19 cellular contexts compared by ENCODE assay signal in genomic region chr1:223642155-223642689, GRCh38. TPM values are rescaled to one million over a fixed set of nuclear protein-coding genes. Genes with fewer than 3 reads are reported as not detected.
DNase-seq lines count a peak whose midpoint lies in the region; ATAC-seq and TF ChIP-seq lines count a peak whose summit lies in the region.
"Had no signal": no experiment of that assay in that cellular context is flagged by ENCODE, and none has a peak within 500 bp of the region (broad histone marks: within the 10 kb centered on the region; RNA-seq: fewer than 3 reads in every experiment).

No MANE protein-coding gene starts in this region.

- WGBS in transverse colon (ENCODE audit: low coverage in 1 of 2), 2 donors, result 39 to 52% methylated on average over 4 to 9 of the region's 9 CpGs

- TF ChIP-seq CTCF in cardiac muscle cell (IDR thresholded peaks at IDR 0.05; ENCODE audit: low read depth, low read length) (no peak), right atrium auricular region (IDR thresholded peaks at IDR 0.05) (no peak), colonic mucosa (IDR thresholded peaks at IDR 0.05) (no peak), transverse colon (IDR thresholded peaks at IDR 0.05) (no peak)

- intact Hi-C loops in colonic mucosa (cut with DNase I), result no loop called here
- intact Hi-C loops in transverse colon (cut with DNase I; ENCODE audit: low total_unique reads), result no loop called here

- DNase-seq in cardiac muscle cell (ENCODE audit: low read depth in 1 of 2, low spot score in 1 of 2) (peak in 1 of 2 donors; percentile 74), right atrium auricular region (ENCODE audit: low spot score) (no peak), NCI-H2227 treated with DMSO at 0.1 percent for 48 hours (lab: John Stamatoyannopoulos, UW) (peak; percentile 68), colonic mucosa (peak; percentile 33), transverse colon (no peak), hepatic stellate cell (ENCODE audit: low spot score) (no peak)
- DNase-seq: 8988T, DMS 273 treated with DMSO at 0.1 percent for 48 hours, H9, IMR-90, NCI-H1694 treated with DMSO at 0.1 percent for 48 hours, NCI-H2171, NCI-H526, Right ventricle myocardium superior had no signal

- H3K4me3 ChIP-seq in cardiac muscle cell (no peak overlapping the region), right atrium auricular region (no peak overlapping the region), colonic mucosa (no peak overlapping the region), transverse colon (no peak overlapping the region)
- H3K4me3 ChIP-seq: BLaER1 treated with 17β-estradiol and CSF1 and Interleukin-3, amounts not matched to agents 10 nM and 100 nM had no signal

- H3K36me3 ChIP-seq in cardiac muscle cell (no peaks in the 10 kb centered on the region), right atrium auricular region (no peaks in the 10 kb centered on the region), colonic mucosa (no peaks in the 10 kb centered on the region), transverse colon (no peaks in the 10 kb centered on the region)
- H3K36me3 ChIP-seq: BLaER1 treated with 17β-estradiol and CSF1 and Interleukin-3, amounts not matched to agents 10 nM and 100 nM had no signal

- no peaks in the 10 kb centered on the region for H3K9me3 ChIP-seq in cardiac muscle cell (ENCODE audit: low read depth)
- H3K9me3 ChIP-seq in right atrium auricular region, result no peaks in the 10 kb centered on the region
- no peaks in the 10 kb centered on the region for H3K9me3 ChIP-seq in colonic mucosa
- H3K9me3 ChIP-seq in transverse colon, result no peaks in the 10 kb centered on the region

- TF ChIP-seq EP300 in transverse colon (IDR thresholded peaks at IDR 0.05; ENCODE audit: low read depth), result no peak

- in situ Hi-C loops in transverse colon (cut with MboI; ENCODE audit: low pct_ligation_motif_present in 1 of 4, low pct_unique_long_range_greater_than_20kb in 1 of 4, low sequenced_read_pairs in 3 of 4), result no loop called here

- no peak for ATAC-seq in HG03571 (IDR thresholded peaks at IDR 0.05; ENCODE audit: unreplicated experiment)
- no peak for ATAC-seq in GM18858 (IDR thresholded peaks at IDR 0.05; ENCODE audit: unreplicated experiment)
- ATAC-seq: Panc1, SK-N-SH treated with all-trans-retinoic acid at 6 μM for 48 hours had no signal

- no peak for TF ChIP-seq POLR2A in transverse colon (IDR thresholded peaks at IDR 0.05)

- H3K27me3 ChIP-seq in cardiac muscle cell, result no peaks in the 10 kb centered on the region
- no peaks in the 10 kb centered on the region for H3K27me3 ChIP-seq in right atrium auricular region
- H3K27me3 ChIP-seq in colonic mucosa, result no peaks in the 10 kb centered on the region
- H3K27me3 ChIP-seq in transverse colon, result peaks cover 4% of the 10 kb centered on the region
- H3K27me3 ChIP-seq: BLaER1 treated with 17β-estradiol and CSF1 and Interleukin-3, amounts not matched to agents 10 nM and 100 nM had no signal

- H3K4me1 ChIP-seq in cardiac muscle cell (ENCODE audit: low read depth) (peaks cover 25% of the 10 kb centered on the region), right atrium auricular region (no peaks in the 10 kb centered on the region), colonic mucosa (peaks cover 4% of the 10 kb centered on the region), transverse colon (peaks cover 3 to 43% (median 17%) of the 10 kb centered on the region in 4 donors)

- H3K27ac ChIP-seq in cardiac muscle cell (peak overlapping the region; percentile 83), right atrium auricular region (no peak overlapping the region), colonic mucosa (peak overlapping the region; percentile 65), transverse colon (peak overlapping the region; percentile 39 to 72 (median 58))
- H3K27ac ChIP-seq: BLaER1 treated with 17β-estradiol and CSF1 and Interleukin-3, amounts not matched to agents 10 nM and 100 nM had no signal

- no peak overlapping the region for H3K9ac ChIP-seq in colonic mucosa (ENCODE audit: low read depth in 2 of 2, low read length in 2 of 2)
- H3K9ac ChIP-seq: BLaER1 treated with 17β-estradiol and CSF1 and Interleukin-3, amounts not matched to agents 10 nM and 100 nM had no signal

RNA-seq across cellular contexts. Expression of gene CAPN8, which starts 23.3 kb away (rescaled TPM):
- total RNA-seq in cardiac muscle cell (not detected in 2 replicates), right atrium auricular region (not detected), colonic mucosa (100 to 1,000 TPM in 1 of 2 donors, 10 to 100 TPM in 1; 52.6 to 102 TPM), transverse colon (100 to 1,000 TPM in 2 of 4 donors, 10 to 100 TPM in 2; 55.4 to 273 (median 91.6) TPM)
- polyA plus RNA-seq in cardiac muscle cell, result 0.15 TPM in 1 of 2 replicates, not detected in the other
- total RNA-seq: H9, IMR-90, Right ventricle myocardium superior had no signal
- polyA plus RNA-seq: IMR-90 had no signal

Comparison
In these comparisons a context has a peak if more than half of its experiments do, and no peak if none do; other contexts are left out.
1. H3K27ac ChIP-seq: peak in cardiac muscle cell (single experiment), colonic mucosa (single experiment) and transverse colon (4 of 4); none in right atrium auricular region (0 of 2).
2. DNase-seq: peak in NCI-H2227 treated with DMSO at 0.1 percent for 48 hours (single experiment) and colonic mucosa (single experiment); none in right atrium auricular region (single experiment), transverse colon (single experiment) and hepatic stellate cell (single experiment).
3. RNA of gene CAPN8, which starts 23.3 kb away (total RNA-seq): 55.4 to 273 TPM in transverse colon and 52.6 to 102 TPM in colonic mucosa; not detected in cardiac muscle cell and not detected in right atrium auricular region; every median in the first group is over 10 times any median in the second.